In the genomic region with DNA sequence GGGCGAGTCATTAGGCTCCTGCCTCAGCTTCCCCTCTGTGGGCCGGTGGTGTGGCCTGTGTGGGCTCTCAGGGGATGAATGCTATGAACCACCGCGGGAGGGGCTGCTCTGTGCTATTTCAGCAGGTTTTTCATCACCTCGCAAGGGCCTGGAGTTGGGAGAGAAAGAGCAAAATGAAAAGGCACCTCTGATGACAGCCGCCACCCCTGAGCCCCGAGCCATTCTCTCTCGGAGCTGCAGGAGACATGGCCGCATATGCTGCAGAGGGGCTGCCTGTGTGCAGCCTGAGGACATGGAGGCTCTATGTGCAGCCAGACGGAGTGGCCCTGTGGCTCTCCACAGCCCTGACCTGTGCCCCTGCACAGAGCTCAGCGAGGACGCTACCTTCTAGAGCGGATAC, we compare ENCODE assay signal across 14 cellular contexts.
"Had no signal": no experiment of that assay in that cellular context is flagged by ENCODE, and none has a peak within 500 bp of the region (broad histone marks: within the 10 kb centered on the region; RNA-seq: fewer than 3 reads in every experiment).

No MANE protein-coding gene starts in this region.

- H3K9me3 ChIP-seq: breast epithelium, esophagus muscularis mucosa had no signal

- DNase-seq: activated CD4-positive, alpha-beta T cell treated with anti-CD3 and anti-CD28 coated beads, Interleukin-2, amount 50 U/mL, for 4 hours; activated CD8-positive, alpha-beta memory T cell treated with anti-CD3 and anti-CD28 coated beads, Interleukin-2, amount 10 ng/mL, durations not matched to agents 7 days and 5 days; activated gamma-delta T cell; activated T-cell treated with anti-CD3 and anti-CD28 coated beads, Interleukin-2, amount 50 U/mL, for 24 hours; anterior cingulate cortex; immature natural killer cell; mesenchymal stem cell; stimulated activated CD4-positive, alpha-beta T cell treated with anti-CD3 and anti-CD28 coated beads, Interleukin-4, amount 100 ng/mL, for 1 hour; stimulated activated CD8-positive, alpha-beta memory T cell treated with anti-CD3 and anti-CD28 coated beads, Interleukin-4, amount 100 ng/mL, for 48 hours; stimulated activated naive CD8-positive, alpha-beta T cell treated with anti-CD3 and anti-CD28 coated beads, Interleukin-15, Interleukin-2, amounts not matched to agents 100 U/mL and 50 U/mL, for 24 hours; T-helper 2 cell had no signal

- H3K27ac Mint-ChIP-seq: activated CD8-positive, alpha-beta memory T cell treated with anti-CD3 and anti-CD28 coated beads, Interleukin-2, amount 10 ng/mL, durations not matched to agents 7 days and 5 days; activated naive CD8-positive, alpha-beta T cell; activated T-cell treated with anti-CD3 and anti-CD28 coated beads, Interleukin-2, amount 50 U/mL, for 24 hours; immature natural killer cell had no signal

- H3K4me1 Mint-ChIP-seq: immature natural killer cell had no signal

- H3K4me3 ChIP-seq: breast epithelium, esophagus muscularis mucosa had no signal

- H3K9me3 Mint-ChIP-seq: activated T-cell treated with anti-CD3 and anti-CD28 coated beads, Interleukin-2, amount 50 U/mL, for 24 hours; immature natural killer cell had no signal

- H3K36me3 ChIP-seq: breast epithelium, esophagus muscularis mucosa had no signal

- H3K27me3 ChIP-seq: breast epithelium, esophagus muscularis mucosa had no signal

- H3K27me3 Mint-ChIP-seq: activated CD8-positive, alpha-beta memory T cell treated with anti-CD3 and anti-CD28 coated beads, Interleukin-2, amount 10 ng/mL, durations not matched to agents 7 days and 5 days; activated naive CD8-positive, alpha-beta T cell; activated T-cell treated with anti-CD3 and anti-CD28 coated beads, Interleukin-2, amount 50 U/mL, for 24 hours had no signal

- H3K27ac ChIP-seq: breast epithelium, esophagus muscularis mucosa had no signal

- ATAC-seq: activated CD8-positive, alpha-beta memory T cell treated with anti-CD3 and anti-CD28 coated beads, Interleukin-2, amount 10 ng/mL, durations not matched to agents 7 days and 5 days; stimulated activated naive CD8-positive, alpha-beta T cell treated with anti-CD3 and anti-CD28 coated beads, Interleukin-15, Interleukin-2, amounts not matched to agents 100 U/mL and 50 U/mL, for 24 hours had no signal

- H3K4me3 Mint-ChIP-seq: activated CD8-positive, alpha-beta memory T cell treated with anti-CD3 and anti-CD28 coated beads, Interleukin-2, amount 10 ng/mL, durations not matched to agents 7 days and 5 days; activated naive CD8-positive, alpha-beta T cell; activated T-cell treated with anti-CD3 and anti-CD28 coated beads, Interleukin-2, amount 50 U/mL, for 24 hours; immature natural killer cell had no signal

- H3K36me3 Mint-ChIP-seq: activated CD8-positive, alpha-beta memory T cell treated with anti-CD3 and anti-CD28 coated beads, Interleukin-2, amount 10 ng/mL, durations not matched to agents 7 days and 5 days; activated naive CD8-positive, alpha-beta T cell; immature natural killer cell had no signal
